Comparison of ENCODE assay signal across 25 cellular contexts in the genomic region with DNA sequence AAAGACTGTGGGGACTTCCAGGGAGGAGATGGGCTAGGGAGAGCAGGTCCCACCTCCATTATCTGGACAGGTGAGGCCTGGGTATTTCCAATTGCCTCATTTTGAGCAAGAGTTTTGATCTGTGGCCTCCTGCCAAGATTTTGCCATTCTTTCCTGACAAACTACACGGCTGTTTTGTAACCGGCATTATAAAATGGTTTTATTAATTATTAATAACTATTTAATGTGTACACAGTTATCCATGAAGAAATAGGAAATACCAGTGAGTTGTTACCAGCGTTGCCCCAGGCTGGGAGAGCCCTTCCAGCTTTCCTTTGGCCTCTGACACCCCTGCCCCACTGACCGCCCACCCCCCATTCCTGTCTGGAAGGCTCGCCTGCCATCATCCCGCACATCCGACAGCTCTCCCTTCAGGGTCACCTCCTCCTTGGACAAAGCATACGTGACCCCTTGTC. TPM values are rescaled to one million over a fixed set of nuclear protein-coding genes. Genes with fewer than 3 reads are reported as not detected.
DNase-seq lines count a peak whose midpoint lies in the region; ATAC-seq, FAIRE-seq and TF ChIP-seq lines count a peak whose summit lies in the region.
"Had no signal": no experiment of that assay in that cellular context is flagged by ENCODE, and none has a peak within 500 bp of the region (broad histone marks: within the 10 kb centered on the region; RNA-seq: fewer than 3 reads in every experiment).

No MANE protein-coding gene starts in this region.

- H3K27me3 Mint-ChIP-seq in T-helper 2 cell treated with Interferon-gamma antibody and Interleukin-4, amounts not matched to agents 5 μg/mL and 100 μg/mL, for 36 hours (ENCODE audit: low read depth): peaks cover 3% of the 10 kb centered on the region

- H3K9me3 ChIP-seq in A549 (no peaks in the 10 kb centered on the region), osteoblast (ENCODE audit: low read depth, low read length) (no peaks in the 10 kb centered on the region)
- H3K9me3 ChIP-seq: BLaER1, SJSA1 had no signal

- TF ChIP-seq RAD21 in A549 (conservative IDR thresholded peaks at IDR 0.05 in 1 of 2, IDR thresholded peaks at IDR 0.05 in 1 of 2): no peak

- peaks cover 18% of the 10 kb centered on the region for H3K4me1 ChIP-seq in A549
- H3K4me1 ChIP-seq in osteoblast (ENCODE audit: insufficient read depth, low read length): peaks cover 3% of the 10 kb centered on the region
- H3K4me1 ChIP-seq: SJSA1 had no signal

- ATAC-seq in A549 (0 out of 6 replicates have a peak, but pooled peaks of 1 of the 2 experiments have one; percentile 15), HG03457 (IDR thresholded peaks at IDR 0.05; ENCODE audit: unreplicated experiment) (no peak)

- H3K27ac ChIP-seq in A549: peak overlapping the region in 1 of 2 experiments; percentile 66; a peak in 3 of 6 replicates
- peak overlapping the region; percentile 88 for H3K27ac ChIP-seq in VCaP
- no peak overlapping the region for H3K27ac ChIP-seq in osteoblast (ENCODE audit: low read depth, low read length)
- H3K27ac ChIP-seq: BLaER1, PC-9, SJSA1 had no signal

- 24% methylated on average over 5 of the region's 8 CpGs for WGBS in A549 (ENCODE audit: missing lambda C conversion rate)

- H2AFZ ChIP-seq in osteoblast (ENCODE audit: low read length): no peak overlapping the region
- H2AFZ ChIP-seq: PC-9 had no signal

- POLR2A ChIA-PET in A549 (lab: Yijun Ruan, JAX): no interaction called here

- H3K4me3 ChIP-seq in A549 (no peak overlapping the region), osteoblast (ENCODE audit: insufficient read depth, low read length) (no peak overlapping the region)
- H3K4me3 ChIP-seq: BLaER1, PC-9, SJSA1 had no signal

- H3K36me3 ChIP-seq in osteoblast (ENCODE audit: insufficient read depth, low read length): no peaks in the 10 kb centered on the region
- H3K36me3 ChIP-seq: BLaER1, SJSA1 had no signal

- H4K20me1 ChIP-seq in osteoblast (ENCODE audit: insufficient read depth, low read length): no peaks in the 10 kb centered on the region
- H4K20me1 ChIP-seq: BLaER1 had no signal

- TF ChIP-seq CTCF in A549 (IDR thresholded peaks at IDR 0.05): no peak
- no peak for TF ChIP-seq CTCF in VCaP (conservative IDR thresholded peaks at IDR 0.05)
- no peak for TF ChIP-seq CTCF in osteoblast (IDR thresholded peaks at IDR 0.05; ENCODE audit: extremely low read depth, low read depth, low read length)

- FAIRE-seq in A549 (lab: Jason Lieb, UNC): no peak
- FAIRE-seq: D721Med, GM19239 had no signal

- H3K9me3 Mint-ChIP-seq in T-helper 2 cell treated with Interferon-gamma antibody and Interleukin-4, amounts not matched to agents 5 μg/mL and 100 μg/mL, for 36 hours: no peaks in the 10 kb centered on the region
- H3K9me3 Mint-ChIP-seq: CD4-positive, CD25-positive, alpha-beta regulatory T cell had no signal

- no peak for TF ChIP-seq EP300 in A549 (IDR thresholded peaks at IDR 0.05)

- DNase-seq in A549 (ENCODE audit: low read depth in 1 of 2, low spot score in 1 of 2) (peak; percentile 24 to 35), kidney tubule cell (ENCODE audit: low spot score) (peak; percentile 54), osteoblast (ENCODE audit: insufficient read length, low spot score, missing footprints) (peak; percentile 47), NCI-H345 treated with DMSO at 0.1 percent for 48 hours (lab: John Stamatoyannopoulos, UW; ENCODE audit: unreplicated experiment) (no peak), NCI-H187 (lab: John Stamatoyannopoulos, UW) (no peak)
- no peak for DNase-seq in T-helper 2 cell treated with Interferon-gamma antibody and Interleukin-4, amounts not matched to agents 5 μg/mL and 100 μg/mL, for 36 hours (ENCODE audit: low spot score)
- DNase-seq: CD4-positive, CD25-positive, alpha-beta regulatory T cell; NCI-H1092; NCI-H1436; NCI-H187 treated with DMSO at 0.1 percent for 48 hours; NCI-H2107; NCI-H446; NCI-H526; PC-9; Right ventricle myocardium superior had no signal

- CTCF ChIA-PET in A549 (lab: Yijun Ruan, JAX): interaction anchor here (0.9 to 3.7 kb wide), 5 partner anchors 9 to 61 kb away, joined by 3 to 19 read pairs (median 7); a partner anchor contains a TSS

- H3K36me3 Mint-ChIP-seq in T-helper 2 cell treated with Interferon-gamma antibody and Interleukin-4, amounts not matched to agents 5 μg/mL and 100 μg/mL, for 36 hours (ENCODE audit: low read depth): no peaks in the 10 kb centered on the region
- H3K36me3 Mint-ChIP-seq: CD4-positive, CD25-positive, alpha-beta regulatory T cell had no signal

- no peak for TF ChIP-seq POLR2A in A549 (IDR thresholded peaks at IDR 0.05; ENCODE audit: low read length)

- no peak overlapping the region for H3K4me3 Mint-ChIP-seq in T-helper 2 cell treated with Interferon-gamma antibody and Interleukin-4, amounts not matched to agents 5 μg/mL and 100 μg/mL, for 36 hours

- H3K27ac Mint-ChIP-seq in T-helper 2 cell treated with Interferon-gamma antibody and Interleukin-4, amounts not matched to agents 5 μg/mL and 100 μg/mL, for 36 hours: no peak overlapping the region
- H3K27ac Mint-ChIP-seq: CD4-positive, CD25-positive, alpha-beta regulatory T cell had no signal

- no peaks in the 10 kb centered on the region for H3K4me1 Mint-ChIP-seq in T-helper 2 cell treated with Interferon-gamma antibody and Interleukin-4, amounts not matched to agents 5 μg/mL and 100 μg/mL, for 36 hours (ENCODE audit: low read depth)
- H3K4me1 Mint-ChIP-seq: CD4-positive, CD25-positive, alpha-beta regulatory T cell had no signal

- H3K79me2 ChIP-seq in osteoblast (ENCODE audit: insufficient read depth, low read length): no peaks in the 10 kb centered on the region

- H3K27me3 ChIP-seq in osteoblast (ENCODE audit: insufficient read depth, low read length): no peaks in the 10 kb centered on the region
- H3K27me3 ChIP-seq: BLaER1 had no signal

- H3K4me2 ChIP-seq in A549: peak overlapping the region; percentile 35
- no peak overlapping the region for H3K4me2 ChIP-seq in osteoblast (ENCODE audit: insufficient read depth, low read length)
- H3K4me2 ChIP-seq: BLaER1, PC-9 had no signal

TF ChIP-seq in A549, 52 proteins besides CTCF, POLR2A, EP300 and RAD21:
- TF ChIP-seq ZNF302 (CRISPR knock-in tag; IDR thresholded peaks at IDR 0.05) (no peak), MYC (IDR thresholded peaks at IDR 0.05; ENCODE audit: borderline replicate concordance, low read length) (no peak), PHF8 (IDR thresholded peaks at IDR 0.05; ENCODE audit: borderline replicate concordance, low read depth) (no peak), HEYL (CRISPR knock-in tag; IDR thresholded peaks at IDR 0.05) (no peak), JUN (IDR thresholded peaks at IDR 0.05) (no peak), MAFK (IDR thresholded peaks at IDR 0.05; ENCODE audit: partially characterized antibody) (no peak), CEBPB (IDR thresholded peaks at IDR 0.05) (no peak), ZFP36 (IDR thresholded peaks at IDR 0.05; ENCODE audit: borderline replicate concordance, partially characterized antibody) (no peak), SMC3 (IDR thresholded peaks at IDR 0.05) (no peak), ZSCAN20 (CRISPR knock-in tag; IDR thresholded peaks at IDR 0.05) (no peak), ZC3H11A (IDR thresholded peaks at IDR 0.05) (no peak), CHD2 (IDR thresholded peaks at IDR 0.05; ENCODE audit: low read length, partially characterized antibody) (no peak), TFCP2L1 (CRISPR knock-in tag; IDR thresholded peaks at IDR 0.05) (no peak), FOXS1 (CRISPR knock-in tag; IDR thresholded peaks at IDR 0.05) (no peak)
- TF ChIP-seq, protein P1, sequence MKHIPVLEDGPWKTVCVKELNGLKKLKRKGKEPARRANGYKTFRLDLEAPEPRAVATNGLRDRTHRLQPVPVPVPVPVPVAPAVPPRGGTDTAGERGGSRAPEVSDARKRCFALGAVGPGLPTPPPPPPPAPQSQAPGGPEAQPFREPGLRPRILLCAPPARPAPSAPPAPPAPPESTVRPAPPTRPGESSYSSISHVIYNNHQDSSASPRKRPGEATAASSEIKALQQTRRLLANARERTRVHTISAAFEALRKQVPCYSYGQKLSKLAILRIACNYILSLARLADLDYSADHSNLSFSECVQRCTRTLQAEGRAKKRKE (CRISPR knock-in tag; IDR thresholded peaks at IDR 0.05; ENCODE audit: low read depth): no peak

RNA-seq across cellular contexts. Expression of a gene that starts 14.9 kb away (rescaled TPM):
- polyA plus RNA-seq in A549 (2011; rRNA removed) (0.05 TPM in 1 of 2 replicates, not detected in the other), A549 (2017; fragmentation: RNase III; extraction: RNeasy Plus Mini Kit Qiagen cat#74134 plus additional on column Dnase treatment) (0.04 TPM in 1 of 3 replicates, not detected in the others)
- polyA plus RNA-seq in A549 (2012; cell fraction: cytosol; rRNA removed): not detected in 2 replicates
- polyA plus RNA-seq in A549 (2012; cell fraction: nucleus; rRNA removed): 0.05 TPM in 1 of 2 replicates, not detected in the other
- not detected in 2 replicates for polyA minus RNA-seq in A549 (2011; rRNA and poly(A)+ RNA removed)
- total RNA-seq in osteoblast: not detected in 2 replicates
- total RNA-seq: A172; CD4-positive, CD25-positive, alpha-beta regulatory T cell; H4; PC-9; Right ventricle myocardium superior; RPMI7951; SJSA1 had no signal
- polyA plus RNA-seq: AG04450; CD4-positive, CD25-positive, alpha-beta regulatory T cell had no signal

RNA-seq across cellular contexts. Expression of a gene that starts 18.8 kb away (rescaled TPM):
- polyA plus RNA-seq in A549 (2011; rRNA removed): 6.7 and 8.8 TPM in 2 replicates
- 6.5 and 8.0 TPM in 2 replicates for polyA plus RNA-seq in A549 (2012; cell fraction: cytosol; rRNA removed)
- 25.3 and 25.7 TPM in 2 replicates for polyA plus RNA-seq in A549 (2012; cell fraction: nucleus; rRNA removed)
- polyA plus RNA-seq in A549 (2017; fragmentation: RNase III; extraction: RNeasy Plus Mini Kit Qiagen cat#74134 plus additional on column Dnase treatment): 7.7 to 10.0 TPM (median 9.3 TPM) in 3 replicates
- polyA minus RNA-seq in A549 (2011; rRNA and poly(A)+ RNA removed): 10.4 and 12.6 TPM in 2 replicates
- under 0.01 TPM in 2 replicates for total RNA-seq in osteoblast
- total RNA-seq: A172; CD4-positive, CD25-positive, alpha-beta regulatory T cell; H4; Right ventricle myocardium superior; SJSA1 had no signal
- polyA plus RNA-seq: AG04450; CD4-positive, CD25-positive, alpha-beta regulatory T cell had no signal

RNA-seq across cellular contexts. Expression of a gene that starts 59.9 kb away (rescaled TPM):
- not detected in 2 replicates for polyA plus RNA-seq in A549 (2011; rRNA removed)
- not detected in 2 replicates for polyA plus RNA-seq in A549 (2012; cell fraction: cytosol; rRNA removed)
- 0.02 TPM in 1 of 2 replicates, not detected in the other for polyA plus RNA-seq in A549 (2012; cell fraction: nucleus; rRNA removed)
- polyA plus RNA-seq in A549 (2017; fragmentation: RNase III; extraction: RNeasy Plus Mini Kit Qiagen cat#74134 plus additional on column Dnase treatment): not detected in 3 replicates
- not detected in 2 replicates for polyA minus RNA-seq in A549 (2011; rRNA and poly(A)+ RNA removed)
- not detected in 2 replicates for total RNA-seq in osteoblast
- total RNA-seq: A172; CD4-positive, CD25-positive, alpha-beta regulatory T cell; H4; Right ventricle myocardium superior; RPMI7951; SJSA1 had no signal

Comparison
In these comparisons a context has a peak if more than half of its experiments do, and no peak if none do; other contexts are left out.
1. DNase-seq: peak in A549 (2 of 2), kidney tubule cell (single experiment) and osteoblast (single experiment); none in NCI-H345 treated with DMSO at 0.1 percent for 48 hours (single experiment), NCI-H187 (0 of 2) and T-helper 2 cell treated with Interferon-gamma antibody and Interleukin-4, amounts not matched to agents 5 μg/mL and 100 μg/mL, for 36 hours (single experiment).